21 cellular contexts compared by ENCODE assay signal in genomic region chr9:111728143-111728542, GRCh38.
DNase-seq lines count a peak whose midpoint lies in the region; ATAC-seq and TF ChIP-seq lines count a peak whose summit lies in the region.
"Had no signal": no experiment of that assay in that cellular context is flagged by ENCODE, and none has a peak within 500 bp of the region (broad histone marks: within the 10 kb centered on the region; RNA-seq: fewer than 3 reads in every experiment).

No MANE protein-coding gene starts in this region.

- TF ChIP-seq CTCF in RWPE1 (conservative IDR thresholded peaks at IDR 0.05; ENCODE audit: low read depth) (no peak), smooth muscle cell (IDR thresholded peaks at IDR 0.05; ENCODE audit: borderline replicate concordance, insufficient read depth, poor library complexity, severe bottlenecking) (no peak), tibial nerve (IDR thresholded peaks at IDR 0.05) (no peak)

- H3K79me2 ChIP-seq in smooth muscle cell (ENCODE audit: low read depth), result no peaks in the 10 kb centered on the region

- H3K27me3 ChIP-seq in smooth muscle cell (ENCODE audit: low read depth) (no peaks in the 10 kb centered on the region), tibial nerve (no peaks in the 10 kb centered on the region)
- H3K27me3 ChIP-seq: BLaER1 treated with 17β-estradiol and CSF1 and Interleukin-3, amounts not matched to agents 10 nM and 100 nM; esophagus muscularis mucosa; heart right ventricle; transverse colon had no signal

- TF ChIP-seq EP300 in tibial nerve (IDR thresholded peaks at IDR 0.05), result no peak

- TF ChIP-seq POLR2A in tibial nerve (IDR thresholded peaks at IDR 0.05), result no peak

- no peaks in the 10 kb centered on the region for H4K20me1 ChIP-seq in smooth muscle cell (ENCODE audit: low read depth)
- H4K20me1 ChIP-seq: BLaER1 treated with 17β-estradiol and CSF1 and Interleukin-3, amounts not matched to agents 10 nM and 100 nM had no signal

- POLR2A ChIA-PET in RWPE1 (lab: Yijun Ruan, JAX; ENCODE audit: low non-redundant PET), result no interaction called here

- H3K9me3 ChIP-seq in smooth muscle cell (replicated peaks; ENCODE audit: low read depth), result no peaks in the 10 kb centered on the region
- peaks cover 0 to 18% (median 0%) of the 10 kb centered on the region in 4 donors for H3K9me3 ChIP-seq in tibial nerve

- CTCF ChIA-PET in RWPE1 (lab: Yijun Ruan, JAX), result interaction anchor here (0.7 to 1.6 kb wide), 2 partner anchors 11 to 95 kb away, joined by 4 to 5 read pairs; no protein-coding TSS in a partner anchor

- H3K4me1 ChIP-seq in smooth muscle cell (ENCODE audit: low read depth) (no peaks in the 10 kb centered on the region), tibial nerve (no peaks in the 10 kb centered on the region)
- H3K4me1 ChIP-seq: BLaER1 treated with 17β-estradiol and CSF1 and Interleukin-3, amounts not matched to agents 10 nM and 100 nM; esophagus muscularis mucosa; heart right ventricle; transverse colon had no signal

- H2AFZ ChIP-seq in smooth muscle cell (ENCODE audit: low read depth), result no peak overlapping the region

- peak overlapping the region; percentile 43 for H3K4me2 ChIP-seq in smooth muscle cell
- H3K4me2 ChIP-seq: BLaER1 treated with 17β-estradiol and CSF1 and Interleukin-3, amounts not matched to agents 10 nM and 100 nM had no signal

- ATAC-seq in esophagus mucosa, result peak; percentile 78
- ATAC-seq: heart right ventricle; Right ventricle myocardium inferior; stimulated activated naive B cell treated with anti-CD40 and anti-IgM and Interleukin-4, amounts not matched to agents 10 μg/mL and 1 μg/mL and 100 μg/mL, for 72 hours had no signal

- H3F3A ChIP-seq in smooth muscle cell (ENCODE audit: low read depth), result no peaks in the 10 kb centered on the region

- no peak overlapping the region for H3K4me3 ChIP-seq in smooth muscle cell
- no peak overlapping the region for H3K4me3 ChIP-seq in tibial nerve
- H3K4me3 ChIP-seq: BLaER1 treated with 17β-estradiol and CSF1 and Interleukin-3, amounts not matched to agents 10 nM and 100 nM; esophagus muscularis mucosa; heart right ventricle; transverse colon had no signal

- no peak overlapping the region for H3K27ac ChIP-seq in RWPE1
- peak overlapping the region; percentile 75 for H3K27ac ChIP-seq in smooth muscle cell (ENCODE audit: low read depth)
- no peak overlapping the region for H3K27ac ChIP-seq in tibial nerve
- H3K27ac ChIP-seq: BLaER1 treated with 17β-estradiol and CSF1 and Interleukin-3, amounts not matched to agents 10 nM and 100 nM; esophagus muscularis mucosa; heart right ventricle; transverse colon had no signal

- H3K36me3 ChIP-seq in smooth muscle cell (ENCODE audit: low read depth) (no peaks in the 10 kb centered on the region), tibial nerve (peaks cover 0 to 20% (median 0%) of the 10 kb centered on the region in 3 donors)
- H3K36me3 ChIP-seq: transverse colon had no signal

- no peak overlapping the region for H3K9ac ChIP-seq in smooth muscle cell (ENCODE audit: low read depth)
- H3K9ac ChIP-seq: BLaER1 treated with 17β-estradiol and CSF1 and Interleukin-3, amounts not matched to agents 10 nM and 100 nM had no signal

- peak; percentile 10 for DNase-seq in SIG-M5 treated with dmso at 0.1 percent for 504 hours (lab: John Stamatoyannopoulos, UW; ENCODE audit: unreplicated experiment)
- no peak for DNase-seq in SIG-M5 (lab: John Stamatoyannopoulos, UW)
- peak; percentile 84 for DNase-seq in RWPE1 (ENCODE audit: low spot score)
- DNase-seq in smooth muscle cell (lab: John Stamatoyannopoulos, UW; ENCODE audit: unreplicated experiment), result no peak
- DNase-seq in tibial nerve (ENCODE audit: low spot score in 2 of 2), result no peak
- no peak for DNase-seq in NCI-H2196 treated with DMSO at 0.1 percent for 48 hours (lab: John Stamatoyannopoulos, UW; ENCODE audit: unreplicated experiment)
- no peak for DNase-seq in GF-D8 (lab: John Stamatoyannopoulos, UW)
- DNase-seq: 8988T; activated CD4-positive, CD25-positive, alpha-beta regulatory T cell; activated effector memory CD4-positive, alpha-beta T cell treated with anti-CD3 and anti-CD28 coated beads, Interleukin-2, amount 50 U/mL, for 16 hours; aorta; H9; heart right ventricle; NCI-H146; NCI-H446 treated with DMSO at 0.1 percent for 48 hours; stimulated activated naive B cell treated with anti-CD40 and anti-IgM and Interleukin-4, amounts not matched to agents 10 μg/mL and 1 μg/mL and 100 μg/mL, for 72 hours; transverse colon had no signal

Comparison
In these comparisons a context has a peak if more than half of its experiments do, and no peak if none do; other contexts are left out.
1. DNase-seq: peak in SIG-M5 treated with dmso at 0.1 percent for 504 hours (single experiment) and RWPE1 (single experiment); none in SIG-M5 (single experiment), smooth muscle cell (single experiment), tibial nerve (0 of 2), NCI-H2196 treated with DMSO at 0.1 percent for 48 hours (single experiment) and GF-D8 (single experiment).